Comparison of ENCODE assay signal across 12 cellular contexts in genomic region chr18:80176334-80177080, GRCh38.
DNase-seq lines count a peak whose midpoint lies in the region; ATAC-seq and TF ChIP-seq lines count a peak whose summit lies in the region.
"Had no signal": no experiment of that assay in that cellular context is flagged by ENCODE, and none has a peak within 500 bp of the region (broad histone marks: within the 10 kb centered on the region; RNA-seq: fewer than 3 reads in every experiment).

No MANE protein-coding gene starts in this region.

- POLR2A ChIA-PET in T-cell (lab: Charles Lee) = interaction anchor here in 1 of 2 donors (0.6 kb wide), 1 partner anchor 191 kb away, joined by 4 read pairs; no protein-coding TSS in a partner anchor

- ATAC-seq in T-cell (replicated peaks in 1 of 4) = no peak
- no peak for ATAC-seq in gastroesophageal sphincter
- ATAC-seq: SK-N-SH treated with all-trans-retinoic acid at 6 μM for 48 hours, WTC11 had no signal

- TF ChIP-seq EP300 in suprapubic skin (IDR thresholded peaks at IDR 0.05) (no peak), gastroesophageal sphincter (IDR thresholded peaks at IDR 0.05) (no peak)

- peaks cover 18 to 24% of the 10 kb centered on the region in 2 donors for H3K4me1 Mint-ChIP-seq in immature natural killer cell
- peaks cover 14 to 23% (median 18%) of the 10 kb centered on the region in 3 donors for H3K4me1 Mint-ChIP-seq in T-cell

- H3K27ac ChIP-seq in suprapubic skin (peak overlapping the region; percentile 37), gastroesophageal sphincter (no peak overlapping the region)

- H3K27me3 ChIP-seq in suprapubic skin = no peaks in the 10 kb centered on the region
- H3K27me3 ChIP-seq in gastroesophageal sphincter = no peaks in the 10 kb centered on the region

- H3K4me3 Mint-ChIP-seq in immature natural killer cell = no peak overlapping the region
- H3K4me3 Mint-ChIP-seq in T-cell = no peak overlapping the region
- H3K4me3 Mint-ChIP-seq: IgD-negative memory B cell, WTC11 had no signal

- WGBS in suprapubic skin = 16% methylated on average over 18 of the region's 18 CpGs
- WGBS in gastroesophageal sphincter (ENCODE audit: low coverage in 1 of 2), 2 donors = 59% methylated on average over 9 to 12 of the region's 18 CpGs

- H3K27ac Mint-ChIP-seq in immature natural killer cell (peak overlapping the region; percentile 14 to 97 (median 86)), T-cell (no peak overlapping the region)
- H3K27ac Mint-ChIP-seq: WTC11 had no signal

- H3K9me3 Mint-ChIP-seq in immature natural killer cell (peaks cover 0 to under 1% (median 0%) of the 10 kb centered on the region in 6 donors), T-cell (no peaks in the 10 kb centered on the region)
- H3K9me3 Mint-ChIP-seq: WTC11 had no signal

- H3K9me3 ChIP-seq in suprapubic skin (no peaks in the 10 kb centered on the region), gastroesophageal sphincter (no peaks in the 10 kb centered on the region)

- CTCF ChIA-PET in T-cell (lab: Charles Lee) = no interaction called here

- no peak overlapping the region for H3K4me3 ChIP-seq in suprapubic skin
- no peak overlapping the region for H3K4me3 ChIP-seq in gastroesophageal sphincter

- DNase-seq in NCI-H2107 treated with DMSO at 0.1 percent for 48 hours (lab: John Stamatoyannopoulos, UW; ENCODE audit: unreplicated experiment) = peak; percentile 30
- no peak for DNase-seq in NCI-H2107 (lab: John Stamatoyannopoulos, UW)
- peak; percentile 60 for DNase-seq in NCI-H345 (lab: John Stamatoyannopoulos, UW)
- no peak for DNase-seq in immature natural killer cell
- no peak for DNase-seq in suprapubic skin (ENCODE audit: low spot score in 2 of 2)
- DNase-seq in midbrain (lab: John Stamatoyannopoulos, UW) = no peak
- DNase-seq in T-cell = no peak
- DNase-seq: EL had no signal

- TF ChIP-seq POLR2A in suprapubic skin (IDR thresholded peaks at IDR 0.05) (no peak), gastroesophageal sphincter (IDR thresholded peaks at IDR 0.05) (no peak)

- H3K27me3 Mint-ChIP-seq in immature natural killer cell (ENCODE audit: low read depth in 3 of 3) = peaks cover 4 to 33% (median 14%) of the 10 kb centered on the region in 3 donors
- H3K27me3 Mint-ChIP-seq in T-cell = peaks cover 16 to 32% of the 10 kb centered on the region in 2 donors

- no peak for TF ChIP-seq CTCF in suprapubic skin (IDR thresholded peaks at IDR 0.05)
- TF ChIP-seq CTCF in gastroesophageal sphincter (IDR thresholded peaks at IDR 0.05) = no peak

- H3K4me1 ChIP-seq in suprapubic skin (peaks cover 59% of the 10 kb centered on the region), gastroesophageal sphincter (peaks cover 0 to 5% (median 0%) of the 10 kb centered on the region in 3 donors)

- no peaks in the 10 kb centered on the region for H3K36me3 Mint-ChIP-seq in immature natural killer cell
- no peaks in the 10 kb centered on the region for H3K36me3 Mint-ChIP-seq in T-cell
- H3K36me3 Mint-ChIP-seq: IgD-negative memory B cell, WTC11 had no signal

- no peaks in the 10 kb centered on the region for H3K36me3 ChIP-seq in suprapubic skin
- no peaks in the 10 kb centered on the region for H3K36me3 ChIP-seq in gastroesophageal sphincter

Comparison
In these comparisons a context has a peak if more than half of its experiments do, and no peak if none do; other contexts are left out.
1. DNase-seq: peak in NCI-H2107 treated with DMSO at 0.1 percent for 48 hours (single experiment) and NCI-H345 (single experiment); none in NCI-H2107 (single experiment), immature natural killer cell (0 of 3), suprapubic skin (0 of 2), midbrain (single experiment) and T-cell (0 of 34).
2. H3K27ac Mint-ChIP-seq: peak in immature natural killer cell (6 of 6); none in T-cell (0 of 2).